Comparison of ENCODE assay signal across 22 cellular contexts in the genomic region with DNA sequence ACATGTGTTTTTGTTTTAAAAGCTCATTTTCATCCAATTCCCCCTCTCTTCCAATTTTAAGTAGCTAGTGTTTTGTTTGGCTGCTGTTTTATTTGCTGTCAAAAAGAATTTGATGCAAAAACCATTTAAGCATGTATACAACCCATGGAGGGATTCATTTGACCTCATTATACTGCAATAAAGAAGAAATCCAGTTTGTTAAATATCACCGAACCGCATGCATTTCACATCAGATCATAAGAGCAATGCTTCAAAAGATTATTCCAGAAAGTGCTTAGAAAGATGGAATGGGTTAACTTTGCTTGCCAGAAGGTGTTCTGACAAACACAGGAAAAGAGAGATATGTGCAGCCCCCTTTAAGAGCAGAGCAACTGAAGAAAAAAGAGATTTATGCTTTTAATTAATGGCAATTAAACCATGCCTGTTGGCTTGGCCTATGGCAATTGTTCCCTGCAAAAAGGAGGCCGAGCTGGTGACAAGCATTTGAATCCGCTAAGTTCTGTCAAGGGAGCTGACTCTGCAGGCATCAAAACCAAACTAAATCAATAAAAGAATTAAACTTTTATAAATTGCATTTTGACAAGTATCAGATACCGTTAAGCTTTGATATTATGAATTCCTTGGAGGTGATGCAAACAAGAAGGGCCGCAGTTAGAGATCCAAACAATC. TPM values are rescaled to one million over a fixed set of nuclear protein-coding genes. Genes with fewer than 3 reads are reported as not detected.
"Had no signal": no experiment of that assay in that cellular context is flagged by ENCODE, and none has a peak within 500 bp of the region (broad histone marks: within the 10 kb centered on the region; RNA-seq: fewer than 3 reads in every experiment).

No MANE protein-coding gene starts in this region.

- ATAC-seq: activated CD8-positive, alpha-beta T cell treated with anti-CD3 and anti-CD28 coated beads, Interleukin-2, amount 10 ng/mL, durations not matched to agents 7 days and 5 days; foreskin keratinocyte; left lobe of liver; right cardiac atrium; stimulated activated naive CD8-positive, alpha-beta T cell treated with anti-CD3 and anti-CD28 coated beads, Interleukin-15, amount 100 ng/mL, for 72 hours had no signal

- H3K4me1 ChIP-seq: foreskin keratinocyte, prostate gland had no signal

- H3K9me3 Mint-ChIP-seq: activated CD4-positive, alpha-beta T cell treated with anti-CD3 and anti-CD28 coated beads, Interleukin-2, amount 10 ng/mL, durations not matched to agents 7 days and 5 days; stimulated activated naive CD8-positive, alpha-beta T cell treated with anti-CD3 and anti-CD28 coated beads, Interleukin-15, amount 100 ng/mL, for 72 hours had no signal

- H3K9me3 ChIP-seq: prostate gland, suprapubic skin, upper lobe of left lung had no signal

- H3K27ac ChIP-seq: foreskin keratinocyte, prostate gland, skin epidermis, suprapubic skin, upper lobe of left lung had no signal

- H3K4me3 ChIP-seq: prostate gland had no signal

- DNase-seq: activated CD4-positive, alpha-beta T cell treated with anti-CD3 and anti-CD28 coated beads, Interleukin-2, amount 10 ng/mL, durations not matched to agents 7 days and 5 days; activated CD4-positive, CD25-positive, alpha-beta regulatory T cell; activated CD8-positive, alpha-beta T cell treated with anti-CD3 and anti-CD28 coated beads, Interleukin-2, amount 10 ng/mL, durations not matched to agents 7 days and 5 days; activated gamma-delta T cell; dermis blood vessel endothelial cell; foreskin keratinocyte; hippocampal formation; midbrain; right cardiac atrium; stimulated activated CD4-positive, alpha-beta T cell treated with anti-CD3 and anti-CD28 coated beads, Interleukin-2, amount 100 ng/mL, for 48 hours; stimulated activated naive CD8-positive, alpha-beta T cell treated with anti-CD3 and anti-CD28 coated beads, Interleukin-15, amount 100 ng/mL, for 72 hours; upper lobe of left lung had no signal

- H3K27ac Mint-ChIP-seq: activated CD4-positive, alpha-beta T cell treated with anti-CD3 and anti-CD28 coated beads, Interleukin-2, amount 10 ng/mL, durations not matched to agents 7 days and 5 days; activated CD8-positive, alpha-beta T cell treated with anti-CD3 and anti-CD28 coated beads, Interleukin-2, amount 10 ng/mL, durations not matched to agents 7 days and 5 days had no signal

- H3K36me3 ChIP-seq: prostate gland, suprapubic skin, upper lobe of left lung had no signal

RNA-seq across cellular contexts. Expression of a gene that starts 14.4 kb away (rescaled TPM):
- total RNA-seq: activated CD4-positive, alpha-beta T cell treated with anti-CD3 and anti-CD28 coated beads, Interleukin-2, amount 10 ng/mL, durations not matched to agents 7 days and 5 days; activated CD8-positive, alpha-beta T cell treated with anti-CD3 and anti-CD28 coated beads, Interleukin-2, amount 10 ng/mL, durations not matched to agents 7 days and 5 days; astrocyte; bronchial epithelial cell; dermis blood vessel endothelial cell; fibroblast of lung; foreskin keratinocyte; left lobe of liver; lung microvascular endothelial cell; osteocyte; right cardiac atrium; suprapubic skin; T-helper 2 cell treated with Interferon-gamma antibody and Interleukin-4, amounts not matched to agents 100 ng/mL and 5 ng/mL, for 36 hours; upper lobe of left lung had no signal
